21 cellular contexts compared by ENCODE assay signal in the genomic region with DNA sequence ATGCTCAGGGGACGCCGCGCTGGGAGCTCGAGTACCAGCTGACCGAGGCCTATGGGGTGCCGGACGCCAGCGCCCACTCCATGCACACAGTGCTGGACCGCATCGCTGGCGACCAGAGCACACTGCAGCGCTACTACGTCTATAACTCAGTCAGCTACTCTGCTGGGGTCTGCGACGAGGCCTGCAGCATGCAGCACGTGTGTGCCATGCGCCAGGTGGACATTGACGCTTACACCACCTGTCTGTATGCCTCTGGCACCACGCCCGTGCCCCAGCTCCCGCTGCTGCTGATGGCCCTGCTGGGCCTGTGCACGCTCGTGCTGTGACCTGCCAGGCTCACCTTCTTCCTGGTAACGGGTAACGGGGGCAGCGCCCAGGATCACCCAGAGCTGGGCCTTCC. TPM values are rescaled to one million over a fixed set of nuclear protein-coding genes. Genes with fewer than 3 reads are reported as not detected.
DNase-seq lines count a peak whose midpoint lies in the region; ATAC-seq and TF ChIP-seq lines count a peak whose summit lies in the region.
"Had no signal": no experiment of that assay in that cellular context is flagged by ENCODE, and none has a peak within 500 bp of the region (broad histone marks: within the 10 kb centered on the region; RNA-seq: fewer than 3 reads in every experiment).

No MANE protein-coding gene starts in this region.

- no peaks in the 10 kb centered on the region for H3K9me3 Mint-ChIP-seq in WTC11
- H3K9me3 Mint-ChIP-seq: activated T-helper 1 cell treated with anti-CD3 and anti-CD28 coated beads, Interleukin-12 subunit alpha, Interleukin-12 subunit beta, Interleukin-2, Interleukin-4 antibody, amounts not matched to agents 30 ng/mL and 10 ng/mL and 1 ng/mL, durations not matched to agents 14 hours and 24 hours and 36 hours had no signal

- H3K27me3 ChIP-seq in BLaER1, result no peaks in the 10 kb centered on the region
- no peaks in the 10 kb centered on the region for H3K27me3 ChIP-seq in prostate gland (replicated peaks; ENCODE audit: insufficient read depth)
- H3K27me3 ChIP-seq: adrenal gland, cardiac muscle cell had no signal

- H3K9me3 ChIP-seq in BLaER1 (no peaks in the 10 kb centered on the region), mucosa of descending colon (no peaks in the 10 kb centered on the region), prostate gland (no peaks in the 10 kb centered on the region)
- H3K9me3 ChIP-seq: adrenal gland had no signal

- ATAC-seq in WTC11 (no peak), mucosa of descending colon (no peak), GM18873 (IDR thresholded peaks at IDR 0.05; ENCODE audit: low FRiP score, unreplicated experiment) (no peak)
- ATAC-seq: T-helper 17 cell had no signal

- H3K27ac Mint-ChIP-seq in WTC11, result peak overlapping the region; percentile 98; the same call in 1 of the 2 replicates

- H3K4me3 Mint-ChIP-seq in WTC11, result peak overlapping the region; percentile 79; the same call in 1 of the 2 replicates

- no peak overlapping the region for H3K4me3 ChIP-seq in BLaER1
- no peak overlapping the region for H3K4me3 ChIP-seq in mucosa of descending colon
- no peak overlapping the region for H3K4me3 ChIP-seq in prostate gland

- H3K36me3 ChIP-seq in BLaER1 (peaks cover 6% of the 10 kb centered on the region), mucosa of descending colon (ENCODE audit: low read depth) (no peaks in the 10 kb centered on the region), prostate gland (no peaks in the 10 kb centered on the region)
- H3K36me3 ChIP-seq: adrenal gland, cardiac muscle cell, WERI-Rb-1 had no signal

- DNase-seq in DMS153 (lab: John Stamatoyannopoulos, UW) (peak; percentile 91), WTC11 (ENCODE audit: low spot score) (no peak), mucosa of descending colon (peak; percentile 11 to 67 (median 51)), SIG-M5 treated with dmso at 0.1 percent for 504 hours (lab: John Stamatoyannopoulos, UW; ENCODE audit: unreplicated experiment) (no peak), prostate gland (ENCODE audit: low spot score) (no peak), RKO (ENCODE audit: low spot score) (no peak)
- DNase-seq: activated CD8-positive, alpha-beta memory T cell treated with anti-CD3 and anti-CD28 coated beads for 24 hours; AML-193; GOT3; NCI-H1694; NCI-H446 treated with DMSO at 0.1 percent for 48 hours; T-helper 17 cell; WERI-Rb-1 had no signal

- POLR2A ChIA-PET in WTC11 (lab: Charles Lee), result interaction anchor here (1.4 kb wide), 1 partner anchor 21 kb away, joined by 3 read pairs; no protein-coding TSS in a partner anchor

- 0 out of 2 replicates have a peak, but pooled peaks cover 6% of the 10 kb centered on the region for H3K36me3 Mint-ChIP-seq in WTC11

- intact Hi-C loops in mucosa of descending colon (cut with DNase I, micrococcal nuclease) (no loop called here), prostate gland (cut with DNase I) (no loop called here)

- H3K27me3 Mint-ChIP-seq in WTC11 (ENCODE audit: low read depth), result no peaks in the 10 kb centered on the region

- no peak for TF ChIP-seq POLR2A in prostate gland (IDR thresholded peaks at IDR 0.05)

- TF ChIP-seq CTCF in WTC11 (IDR thresholded peaks at IDR 0.05) (no peak), mucosa of descending colon (IDR thresholded peaks at IDR 0.05) (no peak), prostate gland (IDR thresholded peaks at IDR 0.05) (no peak)

- WGBS in prostate gland, result 93% methylated on average over 26 of the region's 26 CpGs

- peaks cover 33% of the 10 kb centered on the region for H3K4me1 ChIP-seq in BLaER1
- peaks cover 9% of the 10 kb centered on the region for H3K4me1 ChIP-seq in mucosa of descending colon (ENCODE audit: low read depth)
- peaks cover 5% of the 10 kb centered on the region for H3K4me1 ChIP-seq in prostate gland (replicated peaks)

- CTCF ChIA-PET in WTC11 (lab: Charles Lee), result interaction anchor here (0.6 to 2.1 kb wide), 3 partner anchors 18 to 407 kb away, joined by 3 to 17 read pairs (median 4); no protein-coding TSS in a partner anchor

- H3K4me1 Mint-ChIP-seq in WTC11, result peaks cover 24% of the 10 kb centered on the region

- H3K9ac ChIP-seq in BLaER1, result peak overlapping the region; percentile 85; the same call in 1 of the 2 replicates

- H3K27ac ChIP-seq in BLaER1 (no peak overlapping the region), prostate gland (no peak overlapping the region)
- H3K27ac ChIP-seq: cardiac muscle cell, HL-60, WERI-Rb-1 had no signal

- peaks cover 22% of the 10 kb centered on the region; the same call in 1 of the 2 replicates for H4K20me1 ChIP-seq in BLaER1

- peak overlapping the region; percentile 100 for H3K4me2 ChIP-seq in BLaER1

TF ChIP-seq in WTC11, 78 proteins besides CTCF, POLR2A, EP300 and RAD21:
- TF ChIP-seq ZNF138 (CRISPR knock-in tag; conservative IDR thresholded peaks at IDR 0.05) (no peak), ZNF232 (CRISPR knock-in tag; IDR thresholded peaks at IDR 0.05) (no peak), TEAD4 (CRISPR knock-in tag; IDR thresholded peaks at IDR 0.05) (no peak), FOXP1 (CRISPR knock-in tag; IDR thresholded peaks at IDR 0.05; ENCODE audit: borderline replicate concordance) (0 out of 2 replicates have a peak, but pooled peaks have one; percentile 33)
- TF ChIP-seq, protein P1, sequence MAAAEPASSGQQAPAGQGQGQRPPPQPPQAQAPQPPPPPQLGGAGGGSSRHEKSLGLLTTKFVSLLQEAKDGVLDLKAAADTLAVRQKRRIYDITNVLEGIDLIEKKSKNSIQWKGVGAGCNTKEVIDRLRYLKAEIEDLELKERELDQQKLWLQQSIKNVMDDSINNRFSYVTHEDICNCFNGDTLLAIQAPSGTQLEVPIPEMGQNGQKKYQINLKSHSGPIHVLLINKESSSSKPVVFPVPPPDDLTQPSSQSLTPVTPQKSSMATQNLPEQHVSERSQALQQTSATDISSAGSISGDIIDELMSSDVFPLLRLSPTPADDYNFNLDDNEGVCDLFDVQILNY (CRISPR knock-in tag; IDR thresholded peaks at IDR 0.05), result no peak
- TF ChIP-seq, protein P2, sequence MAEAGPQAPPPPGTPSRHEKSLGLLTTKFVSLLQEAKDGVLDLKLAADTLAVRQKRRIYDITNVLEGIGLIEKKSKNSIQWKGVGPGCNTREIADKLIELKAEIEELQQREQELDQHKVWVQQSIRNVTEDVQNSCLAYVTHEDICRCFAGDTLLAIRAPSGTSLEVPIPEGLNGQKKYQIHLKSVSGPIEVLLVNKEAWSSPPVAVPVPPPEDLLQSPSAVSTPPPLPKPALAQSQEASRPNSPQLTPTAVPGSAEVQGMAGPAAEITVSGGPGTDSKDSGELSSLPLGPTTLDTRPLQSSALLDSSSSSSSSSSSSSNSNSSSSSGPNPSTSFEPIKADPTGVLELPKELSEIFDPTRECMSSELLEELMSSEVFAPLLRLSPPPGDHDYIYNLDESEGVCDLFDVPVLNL (CRISPR knock-in tag; IDR thresholded peaks at IDR 0.05; ENCODE audit: borderline replicate concordance, low read depth), result no peak
- TF ChIP-seq, protein P3, sequence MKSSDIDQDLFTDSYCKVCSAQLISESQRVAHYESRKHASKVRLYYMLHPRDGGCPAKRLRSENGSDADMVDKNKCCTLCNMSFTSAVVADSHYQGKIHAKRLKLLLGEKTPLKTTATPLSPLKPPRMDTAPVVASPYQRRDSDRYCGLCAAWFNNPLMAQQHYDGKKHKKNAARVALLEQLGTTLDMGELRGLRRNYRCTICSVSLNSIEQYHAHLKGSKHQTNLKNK (CRISPR knock-in tag; IDR thresholded peaks at IDR 0.05), result no peak
- TF ChIP-seq, protein P4, sequence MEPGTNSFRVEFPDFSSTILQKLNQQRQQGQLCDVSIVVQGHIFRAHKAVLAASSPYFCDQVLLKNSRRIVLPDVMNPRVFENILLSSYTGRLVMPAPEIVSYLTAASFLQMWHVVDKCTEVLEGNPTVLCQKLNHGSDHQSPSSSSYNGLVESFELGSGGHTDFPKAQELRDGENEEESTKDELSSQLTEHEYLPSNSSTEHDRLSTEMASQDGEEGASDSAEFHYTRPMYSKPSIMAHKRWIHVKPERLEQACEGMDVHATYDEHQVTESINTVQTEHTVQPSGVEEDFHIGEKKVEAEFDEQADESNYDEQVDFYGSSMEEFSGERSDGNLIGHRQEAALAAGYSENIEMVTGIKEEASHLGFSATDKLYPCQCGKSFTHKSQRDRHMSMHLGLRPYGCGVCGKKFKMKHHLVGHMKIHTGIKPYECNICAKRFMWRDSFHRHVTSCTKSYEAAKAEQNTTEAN (CRISPR knock-in tag; IDR thresholded peaks at IDR 0.05), result 0 out of 2 replicates have a peak, but pooled peaks have one; percentile 29
- TF ChIP-seq, protein P5, sequence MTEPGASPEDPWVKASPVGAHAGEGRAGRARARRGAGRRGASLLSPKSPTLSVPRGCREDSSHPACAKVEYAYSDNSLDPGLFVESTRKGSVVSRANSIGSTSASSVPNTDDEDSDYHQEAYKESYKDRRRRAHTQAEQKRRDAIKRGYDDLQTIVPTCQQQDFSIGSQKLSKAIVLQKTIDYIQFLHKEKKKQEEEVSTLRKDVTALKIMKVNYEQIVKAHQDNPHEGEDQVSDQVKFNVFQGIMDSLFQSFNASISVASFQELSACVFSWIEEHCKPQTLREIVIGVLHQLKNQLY (CRISPR knock-in tag; IDR thresholded peaks at IDR 0.05), result no peak
TF ChIP-seq in WTC11: peak in this region for 2.

RNA-seq across cellular contexts. Expression of a gene that starts 1.3 kb away (rescaled TPM):
- total RNA-seq in WTC11 (2021) (15.0 to 16.4 TPM (median 15.5 TPM) in 3 replicates), mucosa of descending colon (1 to 10 TPM; 8.2 to 9.8 (median 9.1) TPM), prostate gland (10 to 100 TPM in 1 of 2 donors, 1 to 10 TPM in 1; 9.5 to 15.2 TPM)

RNA-seq across cellular contexts. Expression of a gene that starts 23.7 kb away (rescaled TPM):
- total RNA-seq in WTC11 (2021) (25.9 to 31.6 TPM (median 26.5 TPM) in 3 replicates), mucosa of descending colon (10 to 100 TPM; 17.3 to 45.4 (median 30.9) TPM), prostate gland (1 to 10 TPM; 2.0 to 7.7 TPM)
- total RNA-seq: adrenal gland, myocyte, Right ventricle myocardium superior, T-helper 17 cell had no signal

RNA-seq across cellular contexts. Expression of a gene that starts 44.1 kb away (rescaled TPM):
- 40.9 to 53.4 TPM (median 48.8 TPM) in 3 replicates for total RNA-seq in WTC11 (2021)
- 10 to 100 TPM; 14.2 to 20.6 (median 19.2) TPM for total RNA-seq in mucosa of descending colon
- total RNA-seq in prostate gland, result 10 to 100 TPM; 52.6 to 60.6 TPM

Comparison
In these comparisons a context has a peak if more than half of its experiments do, and no peak if none do; other contexts are left out.
1. DNase-seq: peak in DMS153 (single experiment) and mucosa of descending colon (3 of 3); none in WTC11 (single experiment), SIG-M5 treated with dmso at 0.1 percent for 504 hours (single experiment), prostate gland (single experiment) and RKO (single experiment).